ENCODE assay signal across 1 cellular context in the genomic region with DNA sequence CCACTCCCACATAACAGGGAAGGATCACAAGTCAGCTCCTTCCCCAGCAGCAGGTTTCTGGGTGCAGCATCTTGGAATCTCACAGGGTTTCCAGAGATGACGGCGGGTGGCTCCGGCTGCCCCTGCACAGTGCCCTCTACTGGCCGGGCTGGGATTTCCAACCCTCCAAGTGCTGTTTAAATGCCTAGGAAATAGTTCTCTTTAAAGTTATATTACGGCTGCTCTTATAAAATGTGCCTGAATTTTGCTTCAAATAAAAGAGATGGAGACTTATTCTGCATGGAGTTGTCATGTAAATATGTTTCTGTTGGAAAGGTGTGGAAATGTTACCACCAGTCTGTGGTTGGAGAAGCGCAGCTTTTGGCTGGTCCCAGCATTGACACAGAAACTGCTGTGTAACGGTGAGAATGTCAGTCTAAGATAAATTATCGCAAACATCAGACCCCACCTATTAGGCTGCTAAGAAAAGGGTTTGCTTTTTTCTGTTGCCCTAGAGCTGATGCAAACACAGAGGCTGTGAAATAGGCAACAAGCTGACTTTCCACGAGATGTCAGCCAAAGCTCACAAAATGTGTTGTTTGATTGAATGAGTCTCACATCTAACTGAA.
TF ChIP-seq lines count a peak whose summit lies in the region.

No MANE protein-coding gene starts in this region.

TF ChIP-seq in K562, 482 proteins besides CTCF, POLR2A, EP300 and RAD21 (continued from another document and continues in another):
- TF ChIP-seq, protein P1, sequence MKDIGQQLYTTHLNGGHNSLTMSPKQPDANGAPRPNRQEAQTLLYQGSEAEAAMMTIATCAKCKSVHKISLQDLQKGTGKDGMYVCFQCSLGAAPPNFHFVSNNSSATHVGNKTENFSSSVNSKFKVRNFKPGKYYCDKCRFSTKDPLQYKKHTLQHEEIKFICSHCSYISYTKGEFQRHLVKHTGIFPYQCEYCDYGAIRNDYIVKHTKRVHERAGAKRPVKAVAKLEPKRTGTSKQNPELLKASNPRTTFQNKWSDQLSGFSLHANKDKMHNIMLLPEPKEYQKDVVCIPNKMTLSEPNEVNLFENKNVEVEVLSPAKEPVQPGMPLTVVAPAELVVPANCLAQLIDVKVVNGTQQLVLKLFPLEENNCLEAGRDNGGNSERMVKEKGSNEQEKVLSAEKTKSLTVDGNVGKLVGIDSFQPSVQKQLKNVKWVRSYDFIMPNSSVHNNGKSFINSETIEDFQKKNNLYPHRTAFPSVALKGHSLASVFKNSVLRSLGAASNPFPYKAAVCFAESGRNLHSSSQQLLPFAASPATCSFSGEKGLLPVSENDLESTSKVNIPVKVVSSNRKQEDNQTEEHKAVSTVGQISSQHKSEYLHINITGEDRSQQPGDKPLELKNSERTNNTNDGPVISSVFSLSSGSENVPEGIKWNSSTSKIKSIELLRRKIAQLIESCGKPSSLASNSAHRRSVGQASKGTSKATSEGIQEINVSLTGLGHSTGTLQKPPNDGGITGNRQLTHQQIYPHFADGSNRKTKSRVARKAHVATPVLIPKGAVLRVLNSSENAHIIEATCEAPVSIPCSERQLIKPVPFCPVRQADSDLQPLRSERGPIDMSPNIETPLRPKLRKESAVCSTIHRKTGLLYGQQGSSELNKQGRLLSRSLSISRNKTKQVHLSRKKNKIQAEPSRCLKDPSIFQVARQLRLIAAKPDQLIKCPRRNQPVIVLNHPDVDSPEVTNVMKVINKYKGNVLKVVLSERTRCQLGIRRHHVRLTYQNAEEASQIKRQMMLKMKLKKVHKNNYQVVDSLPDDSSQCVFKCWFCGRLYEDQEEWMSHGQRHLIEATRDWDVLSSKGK (CRISPR knock-in tag; IDR thresholded peaks at IDR 0.05), result no peak
- TF ChIP-seq ZNF766 (CRISPR knock-in tag; conservative IDR thresholded peaks at IDR 0.05) (no peak), LARP7 (IDR thresholded peaks at IDR 0.05) (no peak), FOXA3 (CRISPR knock-in tag; conservative IDR thresholded peaks at IDR 0.05 in 1 of 2, IDR thresholded peaks at IDR 0.05 in 1 of 2) (0 out of 4 replicates have a peak, but pooled peaks of 1 of the 2 experiments have one; percentile 25), CBFA2T2 (conservative IDR thresholded peaks at IDR 0.05) (peak; percentile 26; the same call in 1 of the 2 replicates), ZNF561 (CRISPR knock-in tag; conservative IDR thresholded peaks at IDR 0.05) (no peak), PML (IDR thresholded peaks at IDR 0.05; ENCODE audit: low read length) (no peak), CREBBP (IDR thresholded peaks at IDR 0.05; ENCODE audit: low read depth, low read length) (no peak), ZBTB17 (CRISPR knock-in tag; IDR thresholded peaks at IDR 0.05) (no peak), YY1 (IDR thresholded peaks at IDR 0.05; ENCODE audit: borderline replicate concordance in 1 of 3, control insufficient read depth in 1 of 3, extremely low read depth in 1 of 3, insufficient read depth in 3 of 3, insufficient read length in 1 of 3, insufficient replicate concordance in 2 of 3, low read depth in 1 of 3, low read length in 2 of 3) (no peak), NCOA4 (IDR thresholded peaks at IDR 0.05; ENCODE audit: partially characterized antibody) (no peak), PHF21A (IDR thresholded peaks at IDR 0.05; ENCODE audit: borderline replicate concordance, low read depth) (no peak), CBX2 (IDR thresholded peaks at IDR 0.05; ENCODE audit: insufficient read depth, low read length, poor library complexity, severe bottlenecking) (no peak), GABPB2 (CRISPR knock-in tag; conservative IDR thresholded peaks at IDR 0.05) (no peak), ILF3 (IDR thresholded peaks at IDR 0.05; ENCODE audit: borderline replicate concordance) (0 out of 2 replicates have a peak, but pooled peaks have one; percentile 44), ZNF695 (CRISPR knock-in tag; IDR thresholded peaks at IDR 0.05) (no peak)
- TF ChIP-seq, protein P2, sequence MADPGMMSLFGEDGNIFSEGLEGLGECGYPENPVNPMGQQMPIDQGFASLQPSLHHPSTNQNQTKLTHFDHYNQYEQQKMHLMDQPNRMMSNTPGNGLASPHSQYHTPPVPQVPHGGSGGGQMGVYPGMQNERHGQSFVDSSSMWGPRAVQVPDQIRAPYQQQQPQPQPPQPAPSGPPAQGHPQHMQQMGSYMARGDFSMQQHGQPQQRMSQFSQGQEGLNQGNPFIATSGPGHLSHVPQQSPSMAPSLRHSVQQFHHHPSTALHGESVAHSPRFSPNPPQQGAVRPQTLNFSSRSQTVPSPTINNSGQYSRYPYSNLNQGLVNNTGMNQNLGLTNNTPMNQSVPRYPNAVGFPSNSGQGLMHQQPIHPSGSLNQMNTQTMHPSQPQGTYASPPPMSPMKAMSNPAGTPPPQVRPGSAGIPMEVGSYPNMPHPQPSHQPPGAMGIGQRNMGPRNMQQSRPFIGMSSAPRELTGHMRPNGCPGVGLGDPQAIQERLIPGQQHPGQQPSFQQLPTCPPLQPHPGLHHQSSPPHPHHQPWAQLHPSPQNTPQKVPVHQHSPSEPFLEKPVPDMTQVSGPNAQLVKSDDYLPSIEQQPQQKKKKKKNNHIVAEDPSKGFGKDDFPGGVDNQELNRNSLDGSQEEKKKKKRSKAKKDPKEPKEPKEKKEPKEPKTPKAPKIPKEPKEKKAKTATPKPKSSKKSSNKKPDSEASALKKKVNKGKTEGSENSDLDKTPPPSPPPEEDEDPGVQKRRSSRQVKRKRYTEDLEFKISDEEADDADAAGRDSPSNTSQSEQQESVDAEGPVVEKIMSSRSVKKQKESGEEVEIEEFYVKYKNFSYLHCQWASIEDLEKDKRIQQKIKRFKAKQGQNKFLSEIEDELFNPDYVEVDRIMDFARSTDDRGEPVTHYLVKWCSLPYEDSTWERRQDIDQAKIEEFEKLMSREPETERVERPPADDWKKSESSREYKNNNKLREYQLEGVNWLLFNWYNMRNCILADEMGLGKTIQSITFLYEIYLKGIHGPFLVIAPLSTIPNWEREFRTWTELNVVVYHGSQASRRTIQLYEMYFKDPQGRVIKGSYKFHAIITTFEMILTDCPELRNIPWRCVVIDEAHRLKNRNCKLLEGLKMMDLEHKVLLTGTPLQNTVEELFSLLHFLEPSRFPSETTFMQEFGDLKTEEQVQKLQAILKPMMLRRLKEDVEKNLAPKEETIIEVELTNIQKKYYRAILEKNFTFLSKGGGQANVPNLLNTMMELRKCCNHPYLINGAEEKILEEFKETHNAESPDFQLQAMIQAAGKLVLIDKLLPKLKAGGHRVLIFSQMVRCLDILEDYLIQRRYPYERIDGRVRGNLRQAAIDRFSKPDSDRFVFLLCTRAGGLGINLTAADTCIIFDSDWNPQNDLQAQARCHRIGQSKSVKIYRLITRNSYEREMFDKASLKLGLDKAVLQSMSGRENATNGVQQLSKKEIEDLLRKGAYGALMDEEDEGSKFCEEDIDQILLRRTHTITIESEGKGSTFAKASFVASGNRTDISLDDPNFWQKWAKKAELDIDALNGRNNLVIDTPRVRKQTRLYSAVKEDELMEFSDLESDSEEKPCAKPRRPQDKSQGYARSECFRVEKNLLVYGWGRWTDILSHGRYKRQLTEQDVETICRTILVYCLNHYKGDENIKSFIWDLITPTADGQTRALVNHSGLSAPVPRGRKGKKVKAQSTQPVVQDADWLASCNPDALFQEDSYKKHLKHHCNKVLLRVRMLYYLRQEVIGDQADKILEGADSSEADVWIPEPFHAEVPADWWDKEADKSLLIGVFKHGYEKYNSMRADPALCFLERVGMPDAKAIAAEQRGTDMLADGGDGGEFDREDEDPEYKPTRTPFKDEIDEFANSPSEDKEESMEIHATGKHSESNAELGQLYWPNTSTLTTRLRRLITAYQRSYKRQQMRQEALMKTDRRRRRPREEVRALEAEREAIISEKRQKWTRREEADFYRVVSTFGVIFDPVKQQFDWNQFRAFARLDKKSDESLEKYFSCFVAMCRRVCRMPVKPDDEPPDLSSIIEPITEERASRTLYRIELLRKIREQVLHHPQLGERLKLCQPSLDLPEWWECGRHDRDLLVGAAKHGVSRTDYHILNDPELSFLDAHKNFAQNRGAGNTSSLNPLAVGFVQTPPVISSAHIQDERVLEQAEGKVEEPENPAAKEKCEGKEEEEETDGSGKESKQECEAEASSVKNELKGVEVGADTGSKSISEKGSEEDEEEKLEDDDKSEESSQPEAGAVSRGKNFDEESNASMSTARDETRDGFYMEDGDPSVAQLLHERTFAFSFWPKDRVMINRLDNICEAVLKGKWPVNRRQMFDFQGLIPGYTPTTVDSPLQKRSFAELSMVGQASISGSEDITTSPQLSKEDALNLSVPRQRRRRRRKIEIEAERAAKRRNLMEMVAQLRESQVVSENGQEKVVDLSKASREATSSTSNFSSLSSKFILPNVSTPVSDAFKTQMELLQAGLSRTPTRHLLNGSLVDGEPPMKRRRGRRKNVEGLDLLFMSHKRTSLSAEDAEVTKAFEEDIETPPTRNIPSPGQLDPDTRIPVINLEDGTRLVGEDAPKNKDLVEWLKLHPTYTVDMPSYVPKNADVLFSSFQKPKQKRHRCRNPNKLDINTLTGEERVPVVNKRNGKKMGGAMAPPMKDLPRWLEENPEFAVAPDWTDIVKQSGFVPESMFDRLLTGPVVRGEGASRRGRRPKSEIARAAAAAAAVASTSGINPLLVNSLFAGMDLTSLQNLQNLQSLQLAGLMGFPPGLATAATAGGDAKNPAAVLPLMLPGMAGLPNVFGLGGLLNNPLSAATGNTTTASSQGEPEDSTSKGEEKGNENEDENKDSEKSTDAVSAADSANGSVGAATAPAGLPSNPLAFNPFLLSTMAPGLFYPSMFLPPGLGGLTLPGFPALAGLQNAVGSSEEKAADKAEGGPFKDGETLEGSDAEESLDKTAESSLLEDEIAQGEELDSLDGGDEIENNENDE (IDR thresholded peaks at IDR 0.05; ENCODE audit: low read depth, low read length), result no peak
- TF ChIP-seq, protein P3, sequence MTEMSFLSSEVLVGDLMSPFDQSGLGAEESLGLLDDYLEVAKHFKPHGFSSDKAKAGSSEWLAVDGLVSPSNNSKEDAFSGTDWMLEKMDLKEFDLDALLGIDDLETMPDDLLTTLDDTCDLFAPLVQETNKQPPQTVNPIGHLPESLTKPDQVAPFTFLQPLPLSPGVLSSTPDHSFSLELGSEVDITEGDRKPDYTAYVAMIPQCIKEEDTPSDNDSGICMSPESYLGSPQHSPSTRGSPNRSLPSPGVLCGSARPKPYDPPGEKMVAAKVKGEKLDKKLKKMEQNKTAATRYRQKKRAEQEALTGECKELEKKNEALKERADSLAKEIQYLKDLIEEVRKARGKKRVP (CRISPR knock-in tag; IDR thresholded peaks at IDR 0.05), result peak; percentile 65; the same call in 1 of the 2 replicates
- TF ChIP-seq, protein P4, sequence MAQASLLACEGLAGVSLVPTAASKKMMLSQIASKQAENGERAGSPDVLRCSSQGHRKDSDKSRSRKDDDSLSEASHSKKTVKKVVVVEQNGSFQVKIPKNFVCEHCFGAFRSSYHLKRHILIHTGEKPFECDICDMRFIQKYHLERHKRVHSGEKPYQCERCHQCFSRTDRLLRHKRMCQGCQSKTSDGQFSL (CRISPR knock-in tag; IDR thresholded peaks at IDR 0.05), result no peak
- TF ChIP-seq, protein P4 (tag; IDR thresholded peaks at IDR 0.05), result no peak
- TF ChIP-seq, protein P5, sequence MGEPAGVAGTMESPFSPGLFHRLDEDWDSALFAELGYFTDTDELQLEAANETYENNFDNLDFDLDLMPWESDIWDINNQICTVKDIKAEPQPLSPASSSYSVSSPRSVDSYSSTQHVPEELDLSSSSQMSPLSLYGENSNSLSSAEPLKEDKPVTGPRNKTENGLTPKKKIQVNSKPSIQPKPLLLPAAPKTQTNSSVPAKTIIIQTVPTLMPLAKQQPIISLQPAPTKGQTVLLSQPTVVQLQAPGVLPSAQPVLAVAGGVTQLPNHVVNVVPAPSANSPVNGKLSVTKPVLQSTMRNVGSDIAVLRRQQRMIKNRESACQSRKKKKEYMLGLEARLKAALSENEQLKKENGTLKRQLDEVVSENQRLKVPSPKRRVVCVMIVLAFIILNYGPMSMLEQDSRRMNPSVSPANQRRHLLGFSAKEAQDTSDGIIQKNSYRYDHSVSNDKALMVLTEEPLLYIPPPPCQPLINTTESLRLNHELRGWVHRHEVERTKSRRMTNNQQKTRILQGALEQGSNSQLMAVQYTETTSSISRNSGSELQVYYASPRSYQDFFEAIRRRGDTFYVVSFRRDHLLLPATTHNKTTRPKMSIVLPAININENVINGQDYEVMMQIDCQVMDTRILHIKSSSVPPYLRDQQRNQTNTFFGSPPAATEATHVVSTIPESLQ (CRISPR knock-in tag; IDR thresholded peaks at IDR 0.05), result no peak
- TF ChIP-seq, protein P6, sequence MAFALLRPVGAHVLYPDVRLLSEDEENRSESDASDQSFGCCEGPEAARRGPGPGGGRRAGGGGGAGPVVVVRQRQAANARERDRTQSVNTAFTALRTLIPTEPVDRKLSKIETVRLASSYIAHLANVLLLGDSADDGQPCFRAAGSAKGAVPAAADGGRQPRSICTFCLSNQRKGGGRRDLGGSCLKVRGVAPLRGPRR (CRISPR knock-in tag; IDR thresholded peaks at IDR 0.05), result no peak
